Comparison of ENCODE assay signal across 22 cellular contexts in genomic region chr19:34490141-34490766, GRCh38. TPM values are rescaled to one million over a fixed set of nuclear protein-coding genes. Genes with fewer than 3 reads are reported as not detected.
A peak's percentile ranks its signal among the peaks of the same experiment; 100 is the strongest.
DNase-seq lines count a peak whose midpoint lies in the region; ATAC-seq and TF ChIP-seq lines count a peak whose summit lies in the region.
"Had no signal": no experiment of that assay in that cellular context is flagged by ENCODE, and none has a peak within 500 bp of the region (broad histone marks: within the 10 kb centered on the region; RNA-seq: fewer than 3 reads in every experiment).

No MANE protein-coding gene starts in this region.

- H3K79me1 ChIP-seq in IMR-90 (ENCODE audit: low read depth in 1 of 2, low read length in 2 of 2), result peaks cover 17 to 57% of the 10 kb centered on the region in 2 experiments

- TF ChIP-seq POLR2A in IMR-90 (IDR thresholded peaks at IDR 0.05; ENCODE audit: low read depth, low read length), result no peak

- no peak overlapping the region for H4K8ac ChIP-seq in IMR-90 (ENCODE audit: low read depth in 2 of 2, low read length in 2 of 2)

- no peak overlapping the region for H3K4me2 ChIP-seq in IMR-90 (ENCODE audit: low read depth, low read length)
- H3K4me2 ChIP-seq: BLaER1, GM23338, SK-N-SH had no signal

- DNase-seq in GM10248 (ENCODE audit: extremely low spot score) (peak; percentile 18), IMR-90 (no peak), lung (ENCODE audit: low spot score) (no peak), tibial artery (no peak), NCI-H1694 (lab: John Stamatoyannopoulos, UW) (no peak), NCI-H748 treated with DMSO at 0.1 percent for 48 hours (lab: John Stamatoyannopoulos, UW) (no peak), NCI-H345 (lab: John Stamatoyannopoulos, UW) (no peak)
- DNase-seq: CD4-positive, CD25-positive, alpha-beta regulatory T cell; DMS153; DND-41; HFFc6; Kasumi-1; NCI-H1092 treated with DMSO at 0.1 percent for 48 hours; NCI-H1436; NCI-H187 treated with DMSO at 0.1 percent for 48 hours; NCI-H2171 treated with DMSO at 0.1 percent for 48 hours; NCI-H524; NCI-H774; SK-N-SH had no signal

- H3K23ac ChIP-seq in IMR-90 (ENCODE audit: low read depth, low read length), result no peak overlapping the region

- no peak for TF ChIP-seq CTCF in GM10248 (IDR thresholded peaks at IDR 0.05; ENCODE audit: control extremely low read depth, extremely low read depth, low read depth, missing control alignments)
- no peak for TF ChIP-seq CTCF in IMR-90 (conservative IDR thresholded peaks at IDR 0.05; ENCODE audit: low read depth, low read length)
- TF ChIP-seq CTCF in lung (IDR thresholded peaks at IDR 0.05; ENCODE audit: control extremely low read depth, extremely low read depth), result no peak
- no peak for TF ChIP-seq CTCF in tibial artery (IDR thresholded peaks at IDR 0.05)

- 93% methylated on average over 12 of the region's 19 CpGs; no CpG with 5 or more reads in 1 of the 2 experiments for WGBS in IMR-90 (ENCODE audit: extremely low coverage in 2 of 2, insufficient read length in 1 of 2), 2 experiments
- 91 to 94% methylated on average over 19 of the region's 19 CpGs for WGBS in lung, 2 donors

- no peak overlapping the region for H2BK120ac ChIP-seq in IMR-90 (ENCODE audit: low read depth, low read length)

- H3K36me3 ChIP-seq in IMR-90 (ENCODE audit: control insufficient read depth, insufficient read depth, low read length) (peaks cover 42% of the 10 kb centered on the region), lung (ENCODE audit: control insufficient read depth in 2 of 2, insufficient read depth in 2 of 2, low read length in 2 of 2) (peaks cover 0 to 25% of the 10 kb centered on the region in 2 donors), tibial artery (peaks cover 50 to 56% (median 51%) of the 10 kb centered on the region in 3 donors)

- no peak overlapping the region for H4K91ac ChIP-seq in IMR-90 (ENCODE audit: insufficient read depth, low read depth, low read length)

- no peak overlapping the region for H2AK5ac ChIP-seq in IMR-90 (ENCODE audit: low read depth, low read length)

- H4K5ac ChIP-seq in IMR-90 (ENCODE audit: low read depth, low read length), result no peak overlapping the region

- POLR2A ChIA-PET in GM10248 (lab: Yijun Ruan, JAX) (interaction anchor here (0.5 kb wide), 1 partner anchor 121 kb away, joined by 5 read pairs; no protein-coding TSS in a partner anchor), IMR-90 (lab: Charles Lee; ENCODE audit: unreplicated experiment) (no interaction called here)

- H3K14ac ChIP-seq in IMR-90 (replicated peaks; ENCODE audit: low read depth, low read length), result no peak overlapping the region

- ATAC-seq in IMR-90 (ENCODE audit: low read depth) (no peak), lung (ENCODE audit: insufficient read depth, low FRiP score) (peak; percentile 21)
- ATAC-seq: GM23338 had no signal

- H2AK9ac ChIP-seq in IMR-90 (replicated peaks; ENCODE audit: low read depth, low read length, poor library complexity), result no peak overlapping the region

- H3K4me1 ChIP-seq in IMR-90 (ENCODE audit: control insufficient read depth, insufficient read depth, low read length) (no peaks in the 10 kb centered on the region), lung (ENCODE audit: control insufficient read depth in 2 of 2, insufficient read depth in 2 of 2, low read length in 2 of 2) (peaks cover 0 to 7% of the 10 kb centered on the region in 2 donors), tibial artery (peaks cover 0 to 50% (median 31%) of the 10 kb centered on the region in 4 donors)
- H3K4me1 ChIP-seq: BLaER1, HAP-1 had no signal

- H3K4me3 ChIP-seq in IMR-90 (ENCODE audit: insufficient read depth, low read depth, low read length), result no peak overlapping the region
- no peak overlapping the region for H3K4me3 ChIP-seq in lung
- H3K4me3 ChIP-seq in tibial artery, result no peak overlapping the region
- H3K4me3 ChIP-seq: BLaER1, GM23338, HAP-1 had no signal

- CTCF ChIA-PET in GM10248 (lab: Yijun Ruan, JAX) (no interaction called here), IMR-90 (lab: Yijun Ruan, JAX) (interaction anchor here (0.6 kb wide), 1 partner anchor 286 kb away, joined by 8 read pairs; no protein-coding TSS in a partner anchor)

- no peak for TF ChIP-seq RAD21 in IMR-90 (IDR thresholded peaks at IDR 0.05; ENCODE audit: low read length)

- H3K9me1 ChIP-seq in IMR-90 (ENCODE audit: insufficient read depth, low read length), result peaks cover 22% of the 10 kb centered on the region

- no peak overlapping the region for H3K9ac ChIP-seq in IMR-90 (ENCODE audit: low read depth, low read length)
- H3K9ac ChIP-seq: BLaER1, SK-N-SH had no signal

- intact Hi-C loops in IMR-90 (cut with micrococcal nuclease) (no loop called here), tibial artery (cut with DNase I; ENCODE audit: low total_unique reads) (no loop called here)

- H3K4ac ChIP-seq in IMR-90 (ENCODE audit: low read depth, low read length), result no peak overlapping the region

- H2BK15ac ChIP-seq in IMR-90 (ENCODE audit: low read depth, low read length), result no peak overlapping the region

- no peak overlapping the region for H2BK5ac ChIP-seq in IMR-90 (ENCODE audit: low read depth, low read length, poor library complexity, severe bottlenecking)

- no TSS peak for BruUV-seq in IMR-90 (replicated peaks; lab: Mats Ljungman, UMichigan)

- dilution Hi-C loops in IMR-90 (cut with HindIII; ENCODE audit: low sequenced_read_pairs, unreplicated experiment), result no loop called here

- H3K27ac ChIP-seq in IMR-90 (ENCODE audit: insufficient read depth, low read length), result no peak overlapping the region
- peak overlapping the region in 1 of 2 donors; percentile 3 for H3K27ac ChIP-seq in lung (ENCODE audit: low read depth in 1 of 2, low read length in 1 of 2)
- H3K27ac ChIP-seq in tibial artery, result peak overlapping the region; percentile 18 to 93
- H3K27ac ChIP-seq: BLaER1 had no signal

- H2AFZ ChIP-seq in IMR-90 (replicated peaks; ENCODE audit: low read length, poor library complexity), result peak overlapping the region; percentile 58
- H2AFZ ChIP-seq: GM23338 had no signal

- peaks cover 53% of the 10 kb centered on the region for H4K20me1 ChIP-seq in IMR-90 (ENCODE audit: insufficient read depth, low read length)
- H4K20me1 ChIP-seq: BLaER1 had no signal

- H3K27me3 ChIP-seq in IMR-90 (ENCODE audit: control insufficient read depth, insufficient read depth, low read length) (no peaks in the 10 kb centered on the region), lung (ENCODE audit: control insufficient read depth, insufficient read depth) (no peaks in the 10 kb centered on the region), tibial artery (no peaks in the 10 kb centered on the region)
- H3K27me3 ChIP-seq: BLaER1 had no signal

- in situ Hi-C loops in IMR-90 (cut with MboI; ENCODE audit: low sequenced_read_pairs), result no loop called here

- H3K56ac ChIP-seq in IMR-90 (ENCODE audit: extremely low read depth, insufficient read depth, low read length), result no peak overlapping the region

- H3K18ac ChIP-seq in IMR-90 (ENCODE audit: low read depth, low read length), result no peak overlapping the region

- H3K9me3 ChIP-seq in IMR-90 (ENCODE audit: control insufficient read depth, insufficient read depth, low read length) (no peaks in the 10 kb centered on the region), lung (ENCODE audit: control insufficient read depth in 2 of 2, insufficient read depth in 1 of 2, low read length in 1 of 2) (no peaks in the 10 kb centered on the region), tibial artery (no peaks in the 10 kb centered on the region)
- H3K9me3 ChIP-seq: BLaER1, HAP-1, SK-N-SH had no signal

- no peak overlapping the region for H2BK20ac ChIP-seq in IMR-90 (ENCODE audit: low read depth, low read length)

TF ChIP-seq in IMR-90, 13 proteins besides CTCF, POLR2A, EP300 and RAD21:
- TF ChIP-seq MAFK (IDR thresholded peaks at IDR 0.05; ENCODE audit: low read depth, low read length) (no peak), FOS (IDR thresholded peaks at IDR 0.05; ENCODE audit: low read depth, low read length) (no peak), BHLHE40 (IDR thresholded peaks at IDR 0.05; ENCODE audit: low read depth, low read length) (no peak), CHD1 (IDR thresholded peaks at IDR 0.05; ENCODE audit: low read depth, low read length) (no peak), RFX5 (IDR thresholded peaks at IDR 0.05; ENCODE audit: low read depth, low read length) (no peak), ELK1 (IDR thresholded peaks at IDR 0.05; ENCODE audit: borderline replicate concordance, low read depth, low read length) (no peak), NFE2L2 (IDR thresholded peaks at IDR 0.05; ENCODE audit: low read depth, low read length) (no peak), MAZ (IDR thresholded peaks at IDR 0.05; ENCODE audit: borderline replicate concordance, low read depth, low read length) (no peak), CEBPB (IDR thresholded peaks at IDR 0.05; ENCODE audit: low read depth, low read length) (no peak)

RNA-seq across cellular contexts. Expression of gene WTIP, which starts 8.7 kb away (rescaled TPM):
- 35.0 and 48.9 TPM in 2 replicates for total RNA-seq in IMR-90 (2012; rRNA removed)
- 30.3 and 30.7 TPM in 2 replicates for polyA plus RNA-seq in IMR-90 (2012; rRNA removed)
- 25.9 and 38.5 TPM in 2 replicates for polyA plus RNA-seq in IMR-90 (2012; cell fraction: cytosol; rRNA removed)
- 19.3 and 41.0 TPM in 2 replicates for polyA plus RNA-seq in IMR-90 (2012; cell fraction: nucleus; rRNA removed; ENCODE audit: low replicate concordance)
- 10 to 100 TPM; 13.4 to 31.9 TPM for total RNA-seq in lung
- 10 to 100 TPM in 1 of 2 donors, 1 to 10 TPM in 1; 6.4 to 12.8 TPM for polyA plus RNA-seq in lung
- polyA plus RNA-seq: CD4-positive, CD25-positive, alpha-beta regulatory T cell had no signal
